In genomic region chr5:61624966-61625681, GRCh38 we compare ENCODE assay signal across 9 cellular contexts.
DNase-seq lines count a peak whose midpoint lies in the region; ATAC-seq and TF ChIP-seq lines count a peak whose summit lies in the region.
"Had no signal": no experiment of that assay in that cellular context is flagged by ENCODE, and none has a peak within 500 bp of the region (broad histone marks: within the 10 kb centered on the region; RNA-seq: fewer than 3 reads in every experiment).

No MANE protein-coding gene starts in this region.

- intact Hi-C loops in activated naive CD4-positive, alpha-beta T cell treated with anti-CD3 and anti-CD28 coated beads for 36 hours (cut with micrococcal nuclease) = loop anchor here (5.0 to 10.0 kb wide), 2 partner anchors 293 to 350 kb away; partner anchors contain the start of gene ZSWIM6
- intact Hi-C loops in dorsolateral prefrontal cortex (cut with DNase I) (loop anchor here (5.0 to 10.0 kb wide), 4 partner anchors 32 to 293 kb away; partner anchors contain the start of gene ZSWIM6 (in 1 of the 2)), transverse colon (cut with DNase I; ENCODE audit: low total_unique reads) (no loop called here)

- WGBS in transverse colon (ENCODE audit: low coverage in 1 of 2), 2 donors = 45 to 62% methylated on average over 6 to 17 of the region's 17 CpGs

- no peaks in the 10 kb centered on the region for H3K9me3 ChIP-seq in mononuclear cell (ENCODE audit: low read depth, low read length)
- no peaks in the 10 kb centered on the region for H3K9me3 ChIP-seq in transverse colon

- TF ChIP-seq POLR2A in transverse colon (IDR thresholded peaks at IDR 0.05) = no peak

- CTCF ChIA-PET in activated naive CD4-positive, alpha-beta T cell treated with anti-CD3 and anti-CD28 coated beads for 36 hours (lab: Charles Lee) = no interaction called here

- H3K4me1 Mint-ChIP-seq in activated naive CD4-positive, alpha-beta T cell treated with anti-CD3 and anti-CD28 coated beads for 36 hours (ENCODE audit: low read depth) = no peaks in the 10 kb centered on the region

- H3K27me3 ChIP-seq in dorsolateral prefrontal cortex (no peaks in the 10 kb centered on the region), mononuclear cell (ENCODE audit: insufficient read depth, low read length) (peaks cover 11% of the 10 kb centered on the region), transverse colon (no peaks in the 10 kb centered on the region)

- TF ChIP-seq EP300 in transverse colon (IDR thresholded peaks at IDR 0.05; ENCODE audit: low read depth) = no peak

- H3K27ac ChIP-seq in dorsolateral prefrontal cortex = peak overlapping the region; percentile 77 to 99 (median 96)
- peak overlapping the region; percentile 82 to 85 (median 83) for H3K27ac ChIP-seq in transverse colon

- peaks cover 20% of the 10 kb centered on the region for H3K4me1 ChIP-seq in mononuclear cell (ENCODE audit: insufficient read depth, low read length)
- peaks cover 0 to 24% (median 11%) of the 10 kb centered on the region in 4 donors for H3K4me1 ChIP-seq in transverse colon

- no peak overlapping the region for H3K27ac Mint-ChIP-seq in activated naive CD4-positive, alpha-beta T cell treated with anti-CD3 and anti-CD28 coated beads for 36 hours

- no peak for ATAC-seq in GM19463 (IDR thresholded peaks at IDR 0.05; ENCODE audit: unreplicated experiment)

- H3K4me3 ChIP-seq in dorsolateral prefrontal cortex = peak overlapping the region; percentile 40 to 74 (median 59)
- peak overlapping the region; percentile 50 for H3K4me3 ChIP-seq in mononuclear cell (ENCODE audit: low read length)
- H3K4me3 ChIP-seq in transverse colon = peak overlapping the region; percentile 51 to 68 (median 64)

- no peaks in the 10 kb centered on the region for H3K36me3 Mint-ChIP-seq in activated naive CD4-positive, alpha-beta T cell treated with anti-CD3 and anti-CD28 coated beads for 36 hours (ENCODE audit: low read depth)

- peaks cover 38% of the 10 kb centered on the region for H3K27me3 Mint-ChIP-seq in activated naive CD4-positive, alpha-beta T cell treated with anti-CD3 and anti-CD28 coated beads for 36 hours (ENCODE audit: low read depth)

- TF ChIP-seq CTCF in dorsolateral prefrontal cortex (IDR thresholded peaks at IDR 0.05 in 54 of 56, conservative IDR thresholded peaks at IDR 0.05 in 2 of 56; ENCODE audit: low read depth in 1 of 56, partially characterized antibody in 56 of 56) (peak in 2 of 56 donors; percentile 8 to 9), transverse colon (IDR thresholded peaks at IDR 0.05) (no peak)

- in situ Hi-C loops in transverse colon (cut with MboI; ENCODE audit: low pct_ligation_motif_present in 1 of 4, low pct_unique_long_range_greater_than_20kb in 1 of 4, low sequenced_read_pairs in 3 of 4) = loop anchor here in 2 of 4 donors (25.0 kb wide), 2 partner anchors 288 to 563 kb away; partner anchors contain the start of gene ZSWIM6 (in 1 of the 2)

- peak overlapping the region; percentile 59 for H3K4me3 Mint-ChIP-seq in activated naive CD4-positive, alpha-beta T cell treated with anti-CD3 and anti-CD28 coated beads for 36 hours

- DNase-seq in activated naive CD4-positive, alpha-beta T cell treated with anti-CD3 and anti-CD28 coated beads for 36 hours = no peak
- DNase-seq in activated naive CD4-positive, alpha-beta T cell treated with Interleukin-2 at 50 U/mL for 16 hours = no peak
- no peak for DNase-seq in dorsolateral prefrontal cortex
- no peak for DNase-seq in transverse colon
- no peak for DNase-seq in AG08395 (ENCODE audit: low spot score)
- no peak for DNase-seq in stimulated activated CD4-positive, alpha-beta T cell treated with anti-CD3 and anti-CD28 coated beads, Interleukin-4, amount 100 ng/mL, for 4 hours
- DNase-seq: effector CD4-positive, alpha-beta T cell had no signal

- H3K36me3 ChIP-seq in transverse colon = no peaks in the 10 kb centered on the region

- no peaks in the 10 kb centered on the region for H3K9me3 Mint-ChIP-seq in activated naive CD4-positive, alpha-beta T cell treated with anti-CD3 and anti-CD28 coated beads for 36 hours
